In genomic region chr1:212402876-212403275, GRCh38 we compare ENCODE assay signal across 10 cellular contexts.
"Had no signal": no experiment of that assay in that cellular context is flagged by ENCODE, and none has a peak within 500 bp of the region (broad histone marks: within the 10 kb centered on the region; RNA-seq: fewer than 3 reads in every experiment).

No MANE protein-coding gene starts in this region.

- H3K27ac ChIP-seq: adrenal gland, thoracic aorta had no signal

- DNase-seq: activated CD4-positive, alpha-beta T cell treated with anti-CD3 and anti-CD28 coated beads for 48 hours; activated naive CD4-positive, alpha-beta T cell treated with anti-CD3 and anti-CD28 coated beads, Interleukin-2, amount 50 U/mL, for 16 hours; adrenal gland; cerebellar nuclear complex; retina; stimulated activated CD4-positive, alpha-beta T cell treated with anti-CD3 and anti-CD28 coated beads, Interleukin-4, amount 100 ng/mL, for 24 hours; stimulated activated naive CD8-positive, alpha-beta T cell treated with anti-CD3 and anti-CD28 coated beads, Interleukin-15, amount 100 ng/mL, for 72 hours had no signal

- H3K4me1 ChIP-seq: adrenal gland had no signal

- H3K27ac Mint-ChIP-seq: stimulated activated naive CD8-positive, alpha-beta T cell treated with anti-CD3 and anti-CD28 coated beads, Interleukin-15, amount 100 ng/mL, for 72 hours; WTC11 had no signal

- ATAC-seq: stimulated activated naive CD8-positive, alpha-beta T cell treated with anti-CD3 and anti-CD28 coated beads, Interleukin-15, amount 100 ng/mL, for 72 hours; WTC11 had no signal

- H3K36me3 ChIP-seq: adrenal gland, thoracic aorta had no signal

- H3K4me3 ChIP-seq: adrenal gland, thoracic aorta had no signal

- H3K4me3 Mint-ChIP-seq: brain; stimulated activated naive CD8-positive, alpha-beta T cell treated with anti-CD3 and anti-CD28 coated beads, Interleukin-15, amount 100 ng/mL, for 72 hours; WTC11 had no signal

- H3K27me3 ChIP-seq: adrenal gland had no signal

- H3K9me3 ChIP-seq: adrenal gland, thoracic aorta had no signal

- H3K27me3 Mint-ChIP-seq: brain; stimulated activated naive CD8-positive, alpha-beta T cell treated with anti-CD3 and anti-CD28 coated beads, Interleukin-15, amount 100 ng/mL, for 72 hours had no signal

- H3K4me1 Mint-ChIP-seq: brain; stimulated activated naive CD8-positive, alpha-beta T cell treated with anti-CD3 and anti-CD28 coated beads, Interleukin-15, amount 100 ng/mL, for 72 hours; WTC11 had no signal

- H3K9me3 Mint-ChIP-seq: stimulated activated naive CD8-positive, alpha-beta T cell treated with anti-CD3 and anti-CD28 coated beads, Interleukin-15, amount 100 ng/mL, for 72 hours had no signal
